Comparison of ENCODE assay signal across 38 cellular contexts in genomic region chr2:43880471-43880870, GRCh38. TPM values are rescaled to one million over a fixed set of nuclear protein-coding genes. Genes with fewer than 3 reads are reported as not detected.
"Had no signal": no experiment of that assay in that cellular context is flagged by ENCODE, and none has a peak within 500 bp of the region (broad histone marks: within the 10 kb centered on the region; RNA-seq: fewer than 3 reads in every experiment).

No MANE protein-coding gene starts in this region.

- H3K27ac Mint-ChIP-seq: activated CD4-positive, alpha-beta memory T cell treated with anti-CD3 and anti-CD28 coated beads, Interleukin-2, amount 10 ng/mL, durations not matched to agents 7 days and 5 days; activated CD4-positive, alpha-beta T cell treated with anti-CD3 and anti-CD28 coated beads, Interleukin-2, amount 10 ng/mL, durations not matched to agents 7 days and 5 days; activated naive CD4-positive, alpha-beta T cell treated with anti-CD3 and anti-CD28 coated beads for 36 hours; activated naive CD4-positive, alpha-beta T cell treated with anti-CD3 and anti-CD28 coated beads, Interleukin-2, amount 50 U/mL, for 24 hours; activated naive CD8-positive, alpha-beta T cell treated with anti-CD3 and anti-CD28 coated beads for 36 hours; activated naive CD8-positive, alpha-beta T cell treated with anti-CD3 and anti-CD28 coated beads, Interleukin-2, amount 50 U/mL, for 24 hours; activated T-helper 2 cell treated with anti-CD3 and anti-CD28 coated beads, Interferon-gamma antibody, Interleukin-2, Interleukin-4, amounts not matched to agents 10 μg/mL and 5 μg/mL and 100 μg/mL, durations not matched to agents 14 hours and 24 hours and 36 hours; WTC11 had no signal

- H3K4me1 Mint-ChIP-seq: activated naive CD8-positive, alpha-beta T cell treated with anti-CD3 and anti-CD28 coated beads, Interleukin-2, amount 50 U/mL, for 24 hours had no signal

- H3K9me3 ChIP-seq: adrenal gland, body of pancreas, esophagus squamous epithelium, gastroesophageal sphincter, heart right ventricle had no signal

- H3K4me1 ChIP-seq: adrenal gland had no signal

- H3K4me3 ChIP-seq: adrenal gland, body of pancreas, esophagus squamous epithelium, gastroesophageal sphincter, heart right ventricle had no signal

- FAIRE-seq: colon, endometrium, endothelial cell of umbilical vein had no signal

- H3K27me3 Mint-ChIP-seq: activated CD4-positive, alpha-beta memory T cell treated with anti-CD3 and anti-CD28 coated beads, Interleukin-2, amount 10 ng/mL, durations not matched to agents 7 days and 5 days; activated CD4-positive, alpha-beta T cell treated with anti-CD3 and anti-CD28 coated beads, Interleukin-2, amount 10 ng/mL, durations not matched to agents 7 days and 5 days had no signal

- H3K9me3 Mint-ChIP-seq: activated CD4-positive, alpha-beta memory T cell treated with anti-CD3 and anti-CD28 coated beads, Interleukin-2, amount 10 ng/mL, durations not matched to agents 7 days and 5 days; activated CD4-positive, alpha-beta T cell treated with anti-CD3 and anti-CD28 coated beads, Interleukin-2, amount 10 ng/mL, durations not matched to agents 7 days and 5 days; activated naive CD4-positive, alpha-beta T cell treated with anti-CD3 and anti-CD28 coated beads for 36 hours; activated naive CD4-positive, alpha-beta T cell treated with anti-CD3 and anti-CD28 coated beads, Interleukin-2, amount 50 U/mL, for 24 hours; activated naive CD8-positive, alpha-beta T cell treated with anti-CD3 and anti-CD28 coated beads for 36 hours; activated naive CD8-positive, alpha-beta T cell treated with anti-CD3 and anti-CD28 coated beads, Interleukin-2, amount 50 U/mL, for 24 hours; activated T-cell treated with anti-CD3 and anti-CD28 coated beads, Interleukin-2, amount 50 U/mL, for 4 hours; activated T-helper 2 cell treated with anti-CD3 and anti-CD28 coated beads, Interferon-gamma antibody, Interleukin-2, Interleukin-4, amounts not matched to agents 10 μg/mL and 5 μg/mL and 100 μg/mL, durations not matched to agents 14 hours and 24 hours and 36 hours; WTC11 had no signal

- H3K36me3 Mint-ChIP-seq: activated naive CD4-positive, alpha-beta T cell treated with anti-CD3 and anti-CD28 coated beads, Interleukin-2, amount 50 U/mL, for 24 hours; WTC11 had no signal

- H3K36me3 ChIP-seq: adrenal gland had no signal

- ATAC-seq: activated naive CD8-positive, alpha-beta T cell treated with anti-CD3 and anti-CD28 coated beads, Interleukin-2, amount 50 U/mL, for 24 hours; activated T-cell treated with anti-CD3 and anti-CD28 coated beads, Interleukin-2, amount 50 U/mL, for 4 hours; body of pancreas; gastroesophageal sphincter; heart right ventricle; WTC11 had no signal

- H3K27me3 ChIP-seq: adrenal gland had no signal

- H3K27ac ChIP-seq: adrenal gland, body of pancreas, epithelial cell of prostate, esophagus squamous epithelium, gastroesophageal sphincter, heart right ventricle, VCaP had no signal

- H3K4me3 Mint-ChIP-seq: activated CD4-positive, alpha-beta memory T cell treated with anti-CD3 and anti-CD28 coated beads, Interleukin-2, amount 10 ng/mL, durations not matched to agents 7 days and 5 days; activated CD4-positive, alpha-beta T cell treated with anti-CD3 and anti-CD28 coated beads, Interleukin-2, amount 10 ng/mL, durations not matched to agents 7 days and 5 days; activated naive CD4-positive, alpha-beta T cell treated with anti-CD3 and anti-CD28 coated beads for 36 hours; activated naive CD4-positive, alpha-beta T cell treated with anti-CD3 and anti-CD28 coated beads, Interleukin-2, amount 50 U/mL, for 24 hours; activated naive CD8-positive, alpha-beta T cell treated with anti-CD3 and anti-CD28 coated beads for 36 hours; activated naive CD8-positive, alpha-beta T cell treated with anti-CD3 and anti-CD28 coated beads, Interleukin-2, amount 50 U/mL, for 24 hours; activated T-cell treated with anti-CD3 and anti-CD28 coated beads, Interleukin-2, amount 50 U/mL, for 4 hours; WTC11 had no signal

- DNase-seq: activated CD4-positive, alpha-beta memory T cell treated with anti-CD3 and anti-CD28 coated beads, Interleukin-2, amount 10 ng/mL, durations not matched to agents 7 days and 5 days; activated CD4-positive, alpha-beta T cell treated with anti-CD3 and anti-CD28 coated beads for 1 hour; activated CD4-positive, alpha-beta T cell treated with anti-CD3 and anti-CD28 coated beads for 4 hours; activated CD4-positive, alpha-beta T cell treated with anti-CD3 and anti-CD28 coated beads, Interleukin-2, amount 10 ng/mL, durations not matched to agents 7 days and 5 days; activated CD4-positive, alpha-beta T cell treated with anti-CD3 and anti-CD28 coated beads, Interleukin-2, amount 50 U/mL, for 4 hours; activated CD8-positive, alpha-beta memory T cell treated with anti-CD3 and anti-CD28 coated beads for 24 hours; activated effector memory CD4-positive, alpha-beta T cell treated with anti-CD3 and anti-CD28 coated beads, Interleukin-2, amount 50 U/mL, for 16 hours; activated naive CD4-positive, alpha-beta T cell treated with anti-CD3 and anti-CD28 coated beads for 36 hours; activated naive CD8-positive, alpha-beta T cell treated with anti-CD3 and anti-CD28 coated beads for 36 hours; activated naive CD8-positive, alpha-beta T cell treated with anti-CD3 and anti-CD28 coated beads, Interleukin-2, amount 50 U/mL, for 24 hours; activated T-cell treated with anti-CD3 and anti-CD28 coated beads, Interleukin-2, amount 50 U/mL, for 4 hours; adrenal gland; amygdala; aorta; body of pancreas; caudate nucleus; cortex of kidney; dermis blood vessel endothelial cell; effector CD8-positive, alpha-beta T cell; esophagus squamous epithelium; foreskin melanocyte; heart right ventricle; T-helper 2 cell had no signal

RNA-seq across cellular contexts. Expression of gene ABCG8, which starts 41.7 kb away (rescaled TPM):
- total RNA-seq: activated CD4-positive, alpha-beta memory T cell treated with anti-CD3 and anti-CD28 coated beads, Interleukin-2, amount 10 ng/mL, durations not matched to agents 7 days and 5 days; activated CD4-positive, alpha-beta T cell treated with anti-CD3 and anti-CD28 coated beads, Interleukin-2, amount 10 ng/mL, durations not matched to agents 7 days and 5 days; activated naive CD4-positive, alpha-beta T cell treated with anti-CD3 and anti-CD28 coated beads for 36 hours; activated naive CD8-positive, alpha-beta T cell treated with anti-CD3 and anti-CD28 coated beads for 36 hours; aorta; body of pancreas; chondrocyte; dermis blood vessel endothelial cell; endothelial cell of umbilical vein; esophagus squamous epithelium; fibroblast of lung; fibroblast of villous mesenchyme; glomerular endothelial cell; T-helper 1 cell treated with Interleukin-12 subunit alpha and Interleukin-12 subunit beta and Interleukin-4 antibody, amounts not matched to agents 30 ng/mL and 1 ng/mL, for 36 hours; WTC11 had no signal
- polyA plus RNA-seq: endothelial cell of umbilical vein, esophagus, fibroblast of lung had no signal

RNA-seq across cellular contexts. Expression of gene ABCG5, which starts 41.8 kb away (rescaled TPM):
- total RNA-seq: activated CD4-positive, alpha-beta memory T cell treated with anti-CD3 and anti-CD28 coated beads, Interleukin-2, amount 10 ng/mL, durations not matched to agents 7 days and 5 days; activated CD4-positive, alpha-beta T cell treated with anti-CD3 and anti-CD28 coated beads, Interleukin-2, amount 10 ng/mL, durations not matched to agents 7 days and 5 days; activated naive CD4-positive, alpha-beta T cell treated with anti-CD3 and anti-CD28 coated beads for 36 hours; activated naive CD8-positive, alpha-beta T cell treated with anti-CD3 and anti-CD28 coated beads for 36 hours; activated T-cell treated with anti-CD3 and anti-CD28 coated beads, Interleukin-2, amount 50 U/mL, for 4 hours; aorta; body of pancreas; chondrocyte; dermis blood vessel endothelial cell; endothelial cell of umbilical vein; esophagus squamous epithelium; fibroblast of lung; fibroblast of villous mesenchyme; gastroesophageal sphincter; glomerular endothelial cell; T-helper 1 cell treated with Interleukin-12 subunit alpha and Interleukin-12 subunit beta and Interleukin-4 antibody, amounts not matched to agents 30 ng/mL and 1 ng/mL, for 36 hours; WTC11 had no signal
- polyA plus RNA-seq: endothelial cell of umbilical vein, fibroblast of lung, heart right ventricle had no signal
